Comparison of ENCODE assay signal across 8 cellular contexts in the genomic region with DNA sequence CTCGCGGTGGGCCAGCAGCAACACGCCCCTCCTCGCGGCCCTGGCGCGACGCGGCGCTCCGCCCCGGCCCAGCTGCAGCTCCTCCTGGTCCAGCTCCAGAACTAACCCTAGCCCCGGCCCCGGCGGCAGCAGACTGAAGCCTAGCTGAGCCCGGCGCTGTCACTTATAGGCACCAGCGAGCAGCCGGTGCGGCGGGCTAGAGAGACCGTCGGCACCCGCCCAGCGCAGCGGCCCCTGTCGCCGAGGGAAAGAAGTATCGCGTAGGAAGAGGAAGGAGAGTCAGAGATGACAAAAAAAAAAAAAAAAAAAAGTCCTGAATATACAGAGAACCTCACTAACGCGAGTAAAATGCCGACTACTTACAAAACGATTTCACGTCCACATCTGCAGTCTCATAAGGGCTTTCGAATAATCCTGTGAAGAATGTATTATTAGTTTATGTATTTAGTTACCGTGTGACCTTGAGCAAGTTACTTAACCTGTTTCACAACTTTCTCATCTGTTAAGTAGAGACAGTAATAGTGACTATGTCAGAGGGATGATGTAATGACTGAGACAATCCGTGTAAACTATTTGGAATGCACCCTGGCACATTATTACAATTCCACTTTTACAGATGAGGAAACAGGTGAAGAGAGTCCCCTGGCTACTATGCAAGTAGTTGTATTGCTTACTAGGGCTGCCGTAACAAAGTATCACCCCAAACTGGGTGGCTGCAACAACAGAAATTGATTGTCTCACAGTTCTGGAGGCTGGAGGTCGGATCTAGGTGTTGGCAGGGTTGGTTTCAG. TPM values are rescaled to one million over a fixed set of nuclear protein-coding genes. Genes with fewer than 3 reads are reported as not detected.
DNase-seq lines count a peak whose midpoint lies in the region; ATAC-seq, FAIRE-seq and TF ChIP-seq lines count a peak whose summit lies in the region.

Gene SLC9A1, minus strand, starts transcription at position 135 of the 791 bp plus-strand sequence. CDS start 791 bp downstream, outside the sequence.

- H3K27me3 ChIP-seq in CD8-positive, alpha-beta memory T cell (ENCODE audit: insufficient read depth, low read length, poor library complexity, severe bottlenecking): no peaks in the 10 kb centered on the region
- H3K27me3 ChIP-seq in HL-60 (ENCODE audit: insufficient read depth, poor library complexity, severe bottlenecking) (no peaks in the 10 kb centered on the region), H1 (replicated peaks in 1 of 4; ENCODE audit: control insufficient read depth in 3 of 4, extremely low read depth in 1 of 4, insufficient read depth in 3 of 4, low read length in 3 of 4) (no peaks in the 10 kb centered on the region; a peak in 1 of 7 replicates), mesenchymal stem cell (ENCODE audit: control insufficient read depth in 1 of 2, insufficient read depth in 1 of 2, low read length in 2 of 2) (no peaks in the 10 kb centered on the region)

- peak in 1 of 2 experiments; percentile 80; a peak in 1 of 3 replicates for TF ChIP-seq EP300 in H1 (IDR thresholded peaks at IDR 0.05; ENCODE audit: borderline replicate concordance in 1 of 2, low read depth in 2 of 2, low read length in 2 of 2)

- H3K9me3 Mint-ChIP-seq in CD8-positive, alpha-beta memory T cell: no peaks in the 10 kb centered on the region

- H3K9me3 ChIP-seq in CD8-positive, alpha-beta memory T cell (ENCODE audit: low read length): no peaks in the 10 kb centered on the region
- H3K9me3 ChIP-seq in H1 (ENCODE audit: insufficient read depth in 2 of 2, low read depth in 1 of 2, low read length in 1 of 2): no peaks in the 10 kb centered on the region
- H3K9me3 ChIP-seq in mesenchymal stem cell (ENCODE audit: control insufficient read depth, low read length): no peaks in the 10 kb centered on the region

- H2BK12ac ChIP-seq in H1 (ENCODE audit: low read depth, low read length): peak within 1 kb of the TSS; percentile 33; the same call in 1 of the 2 replicates
- no peak within 1 kb of the TSS for H2BK12ac ChIP-seq in mesenchymal stem cell (ENCODE audit: low read length in 2 of 2)

- peak in 1 of 2 experiments; percentile 30; a peak in 2 of 4 replicates for TF ChIP-seq RAD21 in H1 (IDR thresholded peaks at IDR 0.05 in 1 of 2, conservative IDR thresholded peaks at IDR 0.05 in 1 of 2; ENCODE audit: low read depth in 2 of 2, low read length in 2 of 2)

- peak within 1 kb of the TSS; percentile 96 to 100 (median 99) for H3K27ac Mint-ChIP-seq in CD8-positive, alpha-beta memory T cell

- no peak within 1 kb of the TSS for H3K23ac ChIP-seq in H1 (ENCODE audit: insufficient read length)
- peak within 1 kb of the TSS in 1 of 2 experiments; percentile 68 for H3K23ac ChIP-seq in mesenchymal stem cell (ENCODE audit: low read length in 2 of 2)

- WGBS in H1 (ENCODE audit: extremely low coverage in 1 of 2, insufficient coverage in 1 of 2, insufficient read length in 1 of 2, insufficient replicate concordance in 2 of 2, low coverage in 1 of 2, low lambda C conversion rate in 2 of 2, missing lambda C conversion rate in 1 of 2), 2 experiments: 9% methylated on average over 39 of the region's 40 CpGs; no CpG with 5 or more reads in 1 of the 2 experiments
- 7% methylated on average over 19 of the region's 40 CpGs for WGBS in mesenchymal stem cell

- peak; percentile 99 to 100 for TF ChIP-seq POLR2A in H1 (IDR thresholded peaks at IDR 0.05; ENCODE audit: control extremely low read depth in 1 of 2, low read depth in 2 of 2, low read length in 2 of 2)

- H2BK5ac ChIP-seq in H1 (ENCODE audit: low read depth, low read length): no peak within 1 kb of the TSS; the same call in 1 of the 2 replicates
- H2BK5ac ChIP-seq in mesenchymal stem cell (ENCODE audit: low read depth, low read length, poor library complexity, severe bottlenecking): no peak within 1 kb of the TSS

- peaks cover 0 to 11% of the 10 kb centered on the region in 2 experiments for H4K20me1 ChIP-seq in H1 (replicated peaks in 1 of 2; ENCODE audit: control insufficient read depth in 1 of 2, insufficient read depth in 2 of 2, low read length in 2 of 2)

- no peak for FAIRE-seq in H1 (lab: Jason Lieb, UNC)

- H3K4me1 ChIP-seq in CD8-positive, alpha-beta memory T cell (ENCODE audit: insufficient read depth, low read length): peaks cover 34% of the 10 kb centered on the region
- H3K4me1 ChIP-seq in H1 (replicated peaks in 1 of 4; ENCODE audit: control insufficient read depth in 3 of 4, insufficient read depth in 4 of 4, low read length in 3 of 4): peaks cover 2 to 15% (median 11%) of the 10 kb centered on the region in 4 experiments
- H3K4me1 ChIP-seq in mesenchymal stem cell (ENCODE audit: control insufficient read depth, insufficient read depth, low read depth, low read length): peaks cover 28% of the 10 kb centered on the region

- H2BK20ac ChIP-seq in H1 (ENCODE audit: low read length): no peak within 1 kb of the TSS

- DNase-seq in CD8-positive, alpha-beta memory T cell: peak; percentile 89 to 95 (median 91)
- DNase-seq in HL-60 (ENCODE audit: low read depth in 1 of 2, low spot score in 1 of 2) (peak; percentile 88 to 91), NOMO-1 (lab: John Stamatoyannopoulos, UW; ENCODE audit: unreplicated experiment in 2 of 2) (peak; percentile 89 to 90), H1 (ENCODE audit: low read depth in 1 of 2, low spot score in 2 of 2) (peak; percentile 73 to 99), mesenchymal stem cell (peak; percentile 95)
- peak; percentile 78 to 85 for DNase-seq in activated CD8-positive, alpha-beta memory T cell treated with anti-CD3 and anti-CD28 coated beads for 4 hours (ENCODE audit: low read depth in 2 of 2)
- peak; percentile 84 for DNase-seq in stimulated activated CD8-positive, alpha-beta memory T cell treated with anti-CD3 and anti-CD28 coated beads, Interleukin-15, amount 100 ng/mL, for 1 hour (ENCODE audit: low read depth)

- peaks cover 0 to 4% (median 3%) of the 10 kb centered on the region in 3 donors for H3K36me3 Mint-ChIP-seq in CD8-positive, alpha-beta memory T cell

- H2BK15ac ChIP-seq in H1 (ENCODE audit: low read length) (no peak within 1 kb of the TSS; the same call in 1 of the 2 replicates), mesenchymal stem cell (ENCODE audit: low read depth, poor library complexity, severe bottlenecking) (no peak within 1 kb of the TSS)

- H3K14ac ChIP-seq in H1 (ENCODE audit: insufficient read length) (no peak within 1 kb of the TSS), mesenchymal stem cell (ENCODE audit: low read length in 2 of 2) (peak within 1 kb of the TSS in 1 of 2 experiments; percentile 50)

- H4K91ac ChIP-seq in H1 (replicated peaks; ENCODE audit: insufficient read length, low read length): no peak within 1 kb of the TSS
- H4K91ac ChIP-seq in mesenchymal stem cell (ENCODE audit: low read length): no peak within 1 kb of the TSS

- peak within 1 kb of the TSS; percentile 85 to 95 (median 89) for H3K4me3 Mint-ChIP-seq in CD8-positive, alpha-beta memory T cell

- H3K27ac ChIP-seq in CD8-positive, alpha-beta memory T cell (ENCODE audit: low read depth, low read length): peak within 1 kb of the TSS; percentile 97
- H3K27ac ChIP-seq in HL-60 (replicated peaks) (peak within 1 kb of the TSS; percentile 82), H1 (ENCODE audit: low read depth, low read length) (peak within 1 kb of the TSS; percentile 26; the same call in 1 of the 2 replicates), mesenchymal stem cell (ENCODE audit: low read length, poor library complexity, severe bottlenecking) (peak within 1 kb of the TSS; percentile 40)

- TF ChIP-seq CTCF in HL-60 (IDR thresholded peaks at IDR 0.05; ENCODE audit: insufficient read depth, low read length) (peak; percentile 60), H1 (IDR thresholded peaks at IDR 0.05; ENCODE audit: control extremely low read depth in 1 of 3, insufficient read depth in 1 of 3, low read depth in 1 of 3, low read length in 3 of 3) (peak; percentile 77 to 89 (median 83))

- POLR2A ChIA-PET in CD8-positive, alpha-beta memory T cell (lab: Charles Lee): interaction anchor here (0.5 to 4.3 kb wide), 12 partner anchors 11 to 485 kb away, joined by 3 to 62 read pairs (median 4); partner anchors contain the start of gene WDTC1
- POLR2A ChIA-PET in H1 (lab: Charles Lee; ENCODE audit: partially characterized antibody): interaction anchor here (0.6 to 14.6 kb wide), 44 partner anchors 9 to 1969 kb away, joined by 3 to 257 read pairs (median 4); partner anchors contain the start of gene WDTC1

- H3K18ac ChIP-seq in H1 (ENCODE audit: extremely low read depth, low read length) (peak within 1 kb of the TSS; percentile 44), mesenchymal stem cell (ENCODE audit: low read depth in 1 of 2, low read length in 2 of 2) (peak within 1 kb of the TSS; percentile 69 to 96)

- H2AFZ ChIP-seq in H1 (ENCODE audit: low read length): peak within 1 kb of the TSS; percentile 98
- H2AFZ ChIP-seq in mesenchymal stem cell (ENCODE audit: low read depth, low read length): peak within 1 kb of the TSS; percentile 90

- no peak within 1 kb of the TSS for H3K4ac ChIP-seq in H1 (replicated peaks; ENCODE audit: insufficient read length, low read depth, low read length)
- peak within 1 kb of the TSS; percentile 37 to 52 for H3K4ac ChIP-seq in mesenchymal stem cell (ENCODE audit: low read depth in 1 of 2, low read length in 2 of 2)

- CTCF ChIA-PET in CD8-positive, alpha-beta memory T cell (lab: Charles Lee): interaction anchor here (0.6 to 4.3 kb wide), 22 partner anchors 8 to 1280 kb away, joined by 3 to 38 read pairs (median 4); no protein-coding TSS in a partner anchor
- CTCF ChIA-PET in H1 (lab: Charles Lee; ENCODE audit: partially characterized antibody): interaction anchor here (0.6 to 11.0 kb wide), 25 partner anchors 8 to 533 kb away, joined by 3 to 151 read pairs (median 3); no protein-coding TSS in a partner anchor

- peaks cover 3% of the 10 kb centered on the region; the same call in 1 of the 2 replicates for H3K23me2 ChIP-seq in H1 (ENCODE audit: low read depth, low read length)

- peaks cover 44 to 52% (median 46%) of the 10 kb centered on the region in 3 donors for H3K4me1 Mint-ChIP-seq in CD8-positive, alpha-beta memory T cell

- peaks cover 0 to 25% of the 10 kb centered on the region in 2 experiments; a peak in 2 of 4 replicates for H3K79me2 ChIP-seq in H1 (ENCODE audit: control insufficient read depth in 1 of 2, insufficient read depth in 2 of 2, low read length in 2 of 2)

- peaks cover 0 to 3% of the 10 kb centered on the region in 2 donors for H3K27me3 Mint-ChIP-seq in CD8-positive, alpha-beta memory T cell

- H3K79me1 ChIP-seq in H1 (ENCODE audit: low read depth, low read length) (peaks cover 19% of the 10 kb centered on the region), mesenchymal stem cell (replicated peaks; ENCODE audit: low read length, poor library complexity, severe bottlenecking) (peaks cover 18% of the 10 kb centered on the region)

- H3K56ac ChIP-seq in H1 (replicated peaks; ENCODE audit: insufficient read length, low read depth, low read length): no peak within 1 kb of the TSS

- peak within 1 kb of the TSS; percentile 36 for H4K5ac ChIP-seq in H1 (ENCODE audit: insufficient read length, low read depth, low read length)

- ATAC-seq in GM19452 (IDR thresholded peaks at IDR 0.05; ENCODE audit: unreplicated experiment): peak; percentile 83

- H3K4me2 ChIP-seq in H1 (ENCODE audit: insufficient read depth in 1 of 2, low read depth in 2 of 2, low read length in 2 of 2): peak within 1 kb of the TSS; percentile 83 to 90
- peak within 1 kb of the TSS; percentile 72 for H3K4me2 ChIP-seq in mesenchymal stem cell (ENCODE audit: low read length, poor library complexity, severe bottlenecking)

- H3K9ac ChIP-seq in H1 (replicated peaks in 1 of 4; ENCODE audit: extremely low read depth in 1 of 4, low read depth in 3 of 4, low read length in 3 of 4) (peak within 1 kb of the TSS; percentile 56 to 81 (median 70)), mesenchymal stem cell (ENCODE audit: low read length) (peak within 1 kb of the TSS; percentile 95)

- H2AK5ac ChIP-seq in H1 (ENCODE audit: low read depth, low read length): no peak within 1 kb of the TSS
- H2AK5ac ChIP-seq in mesenchymal stem cell (ENCODE audit: low read length, severe bottlenecking): no peak within 1 kb of the TSS

- H3K4me3 ChIP-seq in CD8-positive, alpha-beta memory T cell (ENCODE audit: low read length): peak within 1 kb of the TSS; percentile 64
- H3K4me3 ChIP-seq in HL-60 (replicated peaks; ENCODE audit: insufficient read depth, low read length): peak within 1 kb of the TSS; percentile 49
- H3K4me3 ChIP-seq in H1 (ENCODE audit: extremely low read depth in 1 of 4, insufficient read depth in 2 of 4, low read depth in 3 of 4, low read length in 4 of 4): peak within 1 kb of the TSS; percentile 52 to 82 (median 70)
- peak within 1 kb of the TSS; percentile 75 to 90 for H3K4me3 ChIP-seq in mesenchymal stem cell (ENCODE audit: insufficient read depth in 1 of 2, low read depth in 1 of 2, low read length in 2 of 2)

- H2BK120ac ChIP-seq in H1 (replicated peaks; ENCODE audit: low read depth, low read length): no peak within 1 kb of the TSS
- peak within 1 kb of the TSS; percentile 58 for H2BK120ac ChIP-seq in mesenchymal stem cell (ENCODE audit: low read depth, low read length)

- H4K8ac ChIP-seq in H1 (ENCODE audit: extremely low read depth, insufficient read depth, low read length): peak within 1 kb of the TSS; percentile 75
- H4K8ac ChIP-seq in mesenchymal stem cell (ENCODE audit: low read length): peak within 1 kb of the TSS; percentile 75

- H3K36me3 ChIP-seq in CD8-positive, alpha-beta memory T cell (ENCODE audit: insufficient read depth, low read length): no peaks in the 10 kb centered on the region
- H3K36me3 ChIP-seq in H1 (ENCODE audit: control insufficient read depth in 2 of 4, insufficient read depth in 4 of 4, low read length in 3 of 4) (peaks cover 0 to 2% (median 0%) of the 10 kb centered on the region in 4 experiments; a peak in 2 of 8 replicates), mesenchymal stem cell (ENCODE audit: control insufficient read depth in 1 of 2, insufficient read depth in 2 of 2, low read depth in 1 of 2, low read length in 2 of 2) (no peaks in the 10 kb centered on the region)

RNA-seq across cellular contexts. Expression of gene SLC9A1, which starts in this region (rescaled TPM):
- 10 to 100 TPM; 23.9 to 24.8 TPM for total RNA-seq in CD8-positive, alpha-beta memory T cell
- polyA plus RNA-seq in CD8-positive, alpha-beta memory T cell: 15.3 TPM
- 25.1 and 25.5 TPM in 2 replicates for total RNA-seq in H1 (2021; fragmentation: NEBNext Ultra II Directional; extraction: Animal tissue kit (Norgen Biotek cat#: 25700))
- 11.3 and 17.3 TPM in 2 replicates for polyA plus RNA-seq in H1 (2011; rRNA removed)
- polyA plus RNA-seq in H1 (2011; cell fraction: cytosol; rRNA removed): 6.0 TPM
- polyA plus RNA-seq in H1 (2011; cell fraction: nucleus; rRNA removed): 16.9 TPM
- polyA plus RNA-seq in H1 (2012, experiment 1 of 2): 17.6 to 24.0 TPM (median 21.1 TPM) in 4 replicates
- 16.8 TPM for polyA plus RNA-seq in H1 (2012, experiment 2 of 2)
- polyA plus RNA-seq in H1 (2013, experiment 1 of 2): 37.1 TPM
- 31.2 TPM for polyA plus RNA-seq in H1 (2013, experiment 2 of 2)
- polyA minus RNA-seq in H1 (2011; rRNA and poly(A)+ RNA removed): 7.7 and 11.4 TPM in 2 replicates
- 11.7 TPM for polyA minus RNA-seq in H1 (2011; cell fraction: cytosol; rRNA and poly(A)+ RNA removed)
- 11.3 TPM for polyA minus RNA-seq in H1 (2011; cell fraction: nucleus; rRNA and poly(A)+ RNA removed)
- polyA plus RNA-seq in mesenchymal stem cell (2013, experiment 1 of 2): 37.0 TPM
- 36.1 TPM for polyA plus RNA-seq in mesenchymal stem cell (2013, experiment 2 of 2)

Comparison
In these comparisons a context has a peak if more than half of its experiments do, and no peak if none do; other contexts are left out.
1. Peak in every context shown above with its lines: DNase-seq, ATAC-seq, H3K4me3 ChIP-seq and H3K27ac ChIP-seq.
2. H3K27ac ChIP-seq: peak in every context shown above with its lines; median percentile 97 in CD8-positive, alpha-beta memory T cell; 82 in HL-60; 40 in mesenchymal stem cell; 26 in H1.